ENCODE assay signal across 20 cellular contexts in the genomic region with DNA sequence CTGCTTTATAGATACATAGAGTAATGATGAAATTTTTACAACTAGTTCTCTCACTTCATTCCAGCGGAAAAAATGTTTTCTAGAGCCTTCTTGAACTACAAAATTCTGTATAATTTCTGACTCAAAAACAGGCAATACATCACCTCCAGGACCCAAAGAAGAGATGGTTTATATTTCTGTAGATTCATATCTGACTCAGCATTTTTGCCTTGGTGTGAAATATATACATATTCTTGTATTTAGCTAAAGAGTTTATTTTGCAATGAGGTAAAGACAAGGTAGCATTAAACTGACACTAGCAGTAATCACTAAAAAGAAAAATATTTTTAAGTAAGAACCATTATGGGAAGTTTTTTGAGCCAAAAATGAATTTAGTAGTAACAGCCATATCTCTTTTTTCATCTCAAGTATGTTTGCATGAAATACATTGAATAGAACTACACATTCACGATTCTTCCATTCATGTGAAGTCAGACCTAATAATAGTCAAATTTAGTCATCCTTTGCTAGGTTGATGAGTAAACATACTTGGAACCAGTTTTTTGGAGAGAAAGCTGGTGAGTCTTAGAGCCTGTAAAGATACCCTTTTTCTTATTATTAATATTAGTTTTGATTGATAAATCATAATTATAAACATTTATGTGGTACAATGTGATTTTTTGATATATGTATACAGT. TPM values are rescaled to one million over a fixed set of nuclear protein-coding genes. Genes with fewer than 3 reads are reported as not detected.
A peak's percentile ranks its signal among the peaks of the same experiment; 100 is the strongest.
DNase-seq lines count a peak whose midpoint lies in the region; ATAC-seq and TF ChIP-seq lines count a peak whose summit lies in the region.
"Had no signal": no experiment of that assay in that cellular context is flagged by ENCODE, and none has a peak within 500 bp of the region (broad histone marks: within the 10 kb centered on the region; RNA-seq: fewer than 3 reads in every experiment).

No MANE protein-coding gene starts in this region.

- no peaks in the 10 kb centered on the region for H3K27me3 Mint-ChIP-seq in chondrocyte (ENCODE audit: low read depth)
- H3K27me3 Mint-ChIP-seq in activated CD4-positive, alpha-beta T cell treated with anti-CD3 and anti-CD28 coated beads, Interleukin-2, amount 10 ng/mL, durations not matched to agents 7 days and 5 days = peaks cover 4% of the 10 kb centered on the region
- H3K27me3 Mint-ChIP-seq: activated CD8-positive, alpha-beta memory T cell treated with anti-CD3 and anti-CD28 coated beads, Interleukin-2, amount 10 ng/mL, durations not matched to agents 7 days and 5 days had no signal

- TF ChIP-seq CTCF in chondrocyte (IDR thresholded peaks at IDR 0.05) = no peak

- peaks cover 93% of the 10 kb centered on the region for H3K4me1 Mint-ChIP-seq in chondrocyte (ENCODE audit: low read depth)
- no peaks in the 10 kb centered on the region for H3K4me1 Mint-ChIP-seq in activated CD4-positive, alpha-beta T cell treated with anti-CD3 and anti-CD28 coated beads, Interleukin-2, amount 10 ng/mL, durations not matched to agents 7 days and 5 days
- H3K4me1 Mint-ChIP-seq: activated CD4-positive, alpha-beta T cell treated with anti-CD3 and anti-CD28 coated beads for 36 hours; activated CD8-positive, alpha-beta memory T cell treated with anti-CD3 and anti-CD28 coated beads, Interleukin-2, amount 10 ng/mL, durations not matched to agents 7 days and 5 days; activated naive CD4-positive, alpha-beta T cell treated with anti-CD3 and anti-CD28 coated beads, Interleukin-2, amount 50 U/mL, for 24 hours; CD8-positive, alpha-beta memory T cell; naive thymus-derived CD4-positive, alpha-beta T cell had no signal

- peak; percentile 25 for DNase-seq in AG08395 (ENCODE audit: low spot score)
- peak; percentile 47 for DNase-seq in LHCN-M2 (ENCODE audit: low read depth)
- no peak for DNase-seq in chondrocyte (ENCODE audit: low spot score)
- DNase-seq in iris pigment epithelial cell (ENCODE audit: low read depth) = peak; percentile 64
- no peak for DNase-seq in GF-D8 (lab: John Stamatoyannopoulos, UW)
- no peak for DNase-seq in activated CD4-positive, alpha-beta T cell treated with anti-CD3 and anti-CD28 coated beads, Interleukin-2, amount 10 ng/mL, durations not matched to agents 7 days and 5 days
- DNase-seq in cortex of kidney (lab: John Stamatoyannopoulos, UW) = no peak
- DNase-seq: activated CD4-positive, alpha-beta T cell treated with anti-CD3 and anti-CD28 coated beads for 36 hours; activated CD8-positive, alpha-beta memory T cell treated with anti-CD3 and anti-CD28 coated beads, Interleukin-2, amount 10 ng/mL, durations not matched to agents 7 days and 5 days; CD8-positive, alpha-beta memory T cell; gastrocnemius medialis; mesendoderm; naive thymus-derived CD4-positive, alpha-beta T cell; NCI-H1694 treated with DMSO at 0.1 percent for 48 hours; NCI-H69; right cardiac atrium; SHP77 had no signal

- CTCF ChIA-PET in activated CD4-positive, alpha-beta T cell treated with anti-CD3 and anti-CD28 coated beads, Interleukin-2, amount 10 ng/mL, durations not matched to agents 7 days and 5 days (lab: Charles Lee) = no interaction called here

- H3K9me3 Mint-ChIP-seq in chondrocyte (ENCODE audit: low read depth) = no peaks in the 10 kb centered on the region
- H3K9me3 Mint-ChIP-seq in activated CD4-positive, alpha-beta T cell treated with anti-CD3 and anti-CD28 coated beads, Interleukin-2, amount 10 ng/mL, durations not matched to agents 7 days and 5 days = no peaks in the 10 kb centered on the region
- H3K9me3 Mint-ChIP-seq: activated naive CD4-positive, alpha-beta T cell treated with anti-CD3 and anti-CD28 coated beads, Interleukin-2, amount 50 U/mL, for 24 hours; activated T-helper 1 cell treated with anti-CD3 and anti-CD28 coated beads, Interleukin-12 subunit alpha, Interleukin-12 subunit beta, Interleukin-2, Interleukin-4 antibody, amounts not matched to agents 30 ng/mL and 10 ng/mL and 1 ng/mL, durations not matched to agents 14 hours and 24 hours and 36 hours; CD8-positive, alpha-beta memory T cell had no signal

- peaks cover 46% of the 10 kb centered on the region for H3K36me3 Mint-ChIP-seq in chondrocyte (ENCODE audit: low read depth)
- no peaks in the 10 kb centered on the region for H3K36me3 Mint-ChIP-seq in activated CD4-positive, alpha-beta T cell treated with anti-CD3 and anti-CD28 coated beads, Interleukin-2, amount 10 ng/mL, durations not matched to agents 7 days and 5 days (ENCODE audit: low read depth)
- H3K36me3 Mint-ChIP-seq: activated CD8-positive, alpha-beta memory T cell treated with anti-CD3 and anti-CD28 coated beads, Interleukin-2, amount 10 ng/mL, durations not matched to agents 7 days and 5 days; activated naive CD4-positive, alpha-beta T cell treated with anti-CD3 and anti-CD28 coated beads, Interleukin-2, amount 50 U/mL, for 24 hours; CD8-positive, alpha-beta memory T cell; naive thymus-derived CD4-positive, alpha-beta T cell had no signal

- POLR2A ChIA-PET in activated CD4-positive, alpha-beta T cell treated with anti-CD3 and anti-CD28 coated beads, Interleukin-2, amount 10 ng/mL, durations not matched to agents 7 days and 5 days (lab: Charles Lee) = no interaction called here

- H3K4me3 Mint-ChIP-seq in chondrocyte (ENCODE audit: unreplicated experiment) = peak overlapping the region; percentile 10
- H3K4me3 Mint-ChIP-seq in activated CD4-positive, alpha-beta T cell treated with anti-CD3 and anti-CD28 coated beads, Interleukin-2, amount 10 ng/mL, durations not matched to agents 7 days and 5 days = no peak overlapping the region
- H3K4me3 Mint-ChIP-seq: activated CD4-positive, alpha-beta T cell treated with anti-CD3 and anti-CD28 coated beads for 36 hours; activated CD8-positive, alpha-beta memory T cell treated with anti-CD3 and anti-CD28 coated beads, Interleukin-2, amount 10 ng/mL, durations not matched to agents 7 days and 5 days; activated naive CD4-positive, alpha-beta T cell treated with anti-CD3 and anti-CD28 coated beads, Interleukin-2, amount 50 U/mL, for 24 hours; activated T-helper 1 cell treated with anti-CD3 and anti-CD28 coated beads, Interleukin-12 subunit alpha, Interleukin-12 subunit beta, Interleukin-2, Interleukin-4 antibody, amounts not matched to agents 30 ng/mL and 10 ng/mL and 1 ng/mL, durations not matched to agents 14 hours and 24 hours and 36 hours; CD8-positive, alpha-beta memory T cell; naive thymus-derived CD4-positive, alpha-beta T cell had no signal

- peak overlapping the region; percentile 93 for H3K27ac Mint-ChIP-seq in chondrocyte (ENCODE audit: unreplicated experiment)
- no peak overlapping the region for H3K27ac Mint-ChIP-seq in activated CD4-positive, alpha-beta T cell treated with anti-CD3 and anti-CD28 coated beads, Interleukin-2, amount 10 ng/mL, durations not matched to agents 7 days and 5 days
- H3K27ac Mint-ChIP-seq: activated CD4-positive, alpha-beta T cell treated with anti-CD3 and anti-CD28 coated beads for 36 hours; activated CD8-positive, alpha-beta memory T cell treated with anti-CD3 and anti-CD28 coated beads, Interleukin-2, amount 10 ng/mL, durations not matched to agents 7 days and 5 days; activated naive CD4-positive, alpha-beta T cell treated with anti-CD3 and anti-CD28 coated beads, Interleukin-2, amount 50 U/mL, for 24 hours; activated T-helper 1 cell treated with anti-CD3 and anti-CD28 coated beads, Interleukin-12 subunit alpha, Interleukin-12 subunit beta, Interleukin-2, Interleukin-4 antibody, amounts not matched to agents 30 ng/mL and 10 ng/mL and 1 ng/mL, durations not matched to agents 14 hours and 24 hours and 36 hours; CD8-positive, alpha-beta memory T cell; naive thymus-derived CD4-positive, alpha-beta T cell had no signal

- no peak for ATAC-seq in GM19023 (IDR thresholded peaks at IDR 0.05; ENCODE audit: unreplicated experiment)
- ATAC-seq: activated CD4-positive, alpha-beta T cell treated with anti-CD3 and anti-CD28 coated beads for 36 hours; activated CD8-positive, alpha-beta memory T cell treated with anti-CD3 and anti-CD28 coated beads, Interleukin-2, amount 10 ng/mL, durations not matched to agents 7 days and 5 days; gastrocnemius medialis; naive thymus-derived CD4-positive, alpha-beta T cell; right cardiac atrium had no signal

RNA-seq across cellular contexts. Expression of a gene that starts 31.6 kb away (rescaled TPM):
- total RNA-seq in LHCN-M2 (2014; rRNA removed) (86.6 and 102 TPM in 2 replicates), chondrocyte (2,310 to 3,570 TPM (median 2,343 TPM) in 3 replicates)
- 363 TPM for polyA plus RNA-seq in LHCN-M2 (2012)
- total RNA-seq in activated CD4-positive, alpha-beta T cell treated with anti-CD3 and anti-CD28 coated beads, Interleukin-2, amount 10 ng/mL, durations not matched to agents 7 days and 5 days = under 1 TPM in 1 of 2 experiments, not detected in 1; 0.07 TPM
- total RNA-seq: activated CD4-positive, alpha-beta T cell treated with anti-CD3 and anti-CD28 coated beads for 36 hours; CD8-positive, alpha-beta memory T cell had no signal
- polyA plus RNA-seq: CD8-positive, alpha-beta memory T cell; naive thymus-derived CD4-positive, alpha-beta T cell had no signal

Comparison
In these comparisons a context has a peak if more than half of its experiments do, and no peak if none do; other contexts are left out.
1. DNase-seq: peak in AG08395 (single experiment), LHCN-M2 (single experiment) and iris pigment epithelial cell (single experiment); none in chondrocyte (single experiment), GF-D8 (single experiment), activated CD4-positive, alpha-beta T cell treated with anti-CD3 and anti-CD28 coated beads, Interleukin-2, amount 10 ng/mL, durations not matched to agents 7 days and 5 days (single experiment) and cortex of kidney (single experiment).
2. RNA of a gene that starts 31.6 kb away (total RNA-seq): 2,310 to 3,570 TPM in chondrocyte and 86.6 to 102 TPM in LHCN-M2; 0.07 TPM in activated CD4-positive, alpha-beta T cell treated with anti-CD3 and anti-CD28 coated beads, Interleukin-2, amount 10 ng/mL, durations not matched to agents 7 days and 5 days; every median in the first group is over 10 times any median in the second.